Comparison of ENCODE assay signal across 21 cellular contexts in genomic region chr7:107253599-107253998, GRCh38.
"Had no signal": no experiment of that assay in that cellular context is flagged by ENCODE, and none has a peak within 500 bp of the region (broad histone marks: within the 10 kb centered on the region; RNA-seq: fewer than 3 reads in every experiment).

No MANE protein-coding gene starts in this region.

- H3K4me1 Mint-ChIP-seq: central memory CD8-positive, alpha-beta T cell had no signal

- DNase-seq: activated CD4-positive, alpha-beta T cell treated with anti-CD3 and anti-CD28 coated beads for 48 hours; activated CD4-positive, CD25-positive, alpha-beta regulatory T cell; activated CD8-positive, alpha-beta T cell treated with anti-CD3 and anti-CD28 coated beads for 36 hours; activated naive CD4-positive, alpha-beta T cell treated with anti-CD3 and anti-CD28 coated beads for 36 hours; activated T-cell treated with anti-CD3 and anti-CD28 coated beads, Interleukin-2, amount 50 U/mL, for 24 hours; brain microvascular endothelial cell; effector memory CD4-positive, alpha-beta T cell; left cardiac atrium; right lobe of liver; small intestine; stimulated activated CD4-positive, alpha-beta T cell treated with anti-CD3 and anti-CD28 coated beads, Interleukin-15, amount 100 ng/mL, for 24 hours; stimulated activated CD4-positive, alpha-beta T cell treated with anti-CD3 and anti-CD28 coated beads, Interleukin-2, amount 100 ng/mL, for 48 hours; stimulated activated naive CD8-positive, alpha-beta T cell treated with anti-CD3 and anti-CD28 coated beads, Interleukin-15, amount 100 ng/mL, for 72 hours; SW 1271 had no signal

- H3K27me3 Mint-ChIP-seq: activated CD8-positive, alpha-beta T cell treated with anti-CD3 and anti-CD28 coated beads for 36 hours; activated T-cell treated with anti-CD3 and anti-CD28 coated beads, Interleukin-2, amount 50 U/mL, for 24 hours; central memory CD8-positive, alpha-beta T cell; progenitor cell of endocrine pancreas; stimulated activated naive CD8-positive, alpha-beta T cell treated with anti-CD3 and anti-CD28 coated beads, Interleukin-15, amount 100 ng/mL, for 72 hours; type B pancreatic cell had no signal

- H3K4me3 Mint-ChIP-seq: activated CD8-positive, alpha-beta T cell treated with anti-CD3 and anti-CD28 coated beads for 36 hours; activated naive CD4-positive, alpha-beta T cell treated with anti-CD3 and anti-CD28 coated beads for 36 hours; activated T-cell treated with anti-CD3 and anti-CD28 coated beads, Interleukin-2, amount 50 U/mL, for 24 hours; central memory CD8-positive, alpha-beta T cell; mesothelial cell of epicardium; nephron; stimulated activated naive CD8-positive, alpha-beta T cell treated with anti-CD3 and anti-CD28 coated beads, Interleukin-15, amount 100 ng/mL, for 72 hours; type B pancreatic cell had no signal

- H3K9me3 Mint-ChIP-seq: activated CD8-positive, alpha-beta T cell treated with anti-CD3 and anti-CD28 coated beads for 36 hours; activated naive CD4-positive, alpha-beta T cell treated with anti-CD3 and anti-CD28 coated beads for 36 hours; activated T-cell treated with anti-CD3 and anti-CD28 coated beads, Interleukin-2, amount 50 U/mL, for 24 hours; activated T-helper 2 cell treated with anti-CD3 and anti-CD28 coated beads, Interferon-gamma antibody, Interleukin-2, Interleukin-4, amounts not matched to agents 10 μg/mL and 5 μg/mL and 100 μg/mL, durations not matched to agents 14 hours and 24 hours and 36 hours; central memory CD8-positive, alpha-beta T cell; nephron; stimulated activated naive CD8-positive, alpha-beta T cell treated with anti-CD3 and anti-CD28 coated beads, Interleukin-15, amount 100 ng/mL, for 72 hours; type B pancreatic cell had no signal

- H3K27ac Mint-ChIP-seq: activated CD8-positive, alpha-beta T cell treated with anti-CD3 and anti-CD28 coated beads for 36 hours; activated naive CD4-positive, alpha-beta T cell treated with anti-CD3 and anti-CD28 coated beads for 36 hours; activated T-helper 2 cell treated with anti-CD3 and anti-CD28 coated beads, Interferon-gamma antibody, Interleukin-2, Interleukin-4, amounts not matched to agents 10 μg/mL and 5 μg/mL and 100 μg/mL, durations not matched to agents 14 hours and 24 hours and 36 hours; mesothelial cell of epicardium; nephron; progenitor cell of endocrine pancreas; stimulated activated naive CD8-positive, alpha-beta T cell treated with anti-CD3 and anti-CD28 coated beads, Interleukin-15, amount 100 ng/mL, for 72 hours; type B pancreatic cell had no signal

- ATAC-seq: activated CD8-positive, alpha-beta T cell treated with anti-CD3 and anti-CD28 coated beads for 36 hours; gastroesophageal sphincter; right lobe of liver; stimulated activated naive CD8-positive, alpha-beta T cell treated with anti-CD3 and anti-CD28 coated beads, Interleukin-15, amount 100 ng/mL, for 72 hours had no signal
